In genomic region chr16:3058173-3059030, GRCh38 we compare ENCODE assay signal across 8 cellular contexts. TPM values are rescaled to one million over a fixed set of nuclear protein-coding genes. Genes with fewer than 3 reads are reported as not detected.
A peak's percentile ranks its signal among the peaks of the same experiment; 100 is the strongest.
DNase-seq lines count a peak whose midpoint lies in the region; ATAC-seq and TF ChIP-seq lines count a peak whose summit lies in the region.

No MANE protein-coding gene starts in this region.

- peak overlapping the region; percentile 84 to 98 (median 94) for H3K9ac ChIP-seq in BLaER1 treated with 17β-estradiol and CSF1 and Interleukin-3, amounts not matched to agents 10 nM and 100 nM
- H3K9ac ChIP-seq in MM.1S (ENCODE audit: low read length) = peak overlapping the region; percentile 84

- H3K4me3 ChIP-seq in BLaER1 treated with 17β-estradiol and CSF1 and Interleukin-3, amounts not matched to agents 10 nM and 100 nM = peak overlapping the region; percentile 77 to 94 (median 88)
- peak overlapping the region; percentile 96 for H3K4me3 ChIP-seq in MM.1S (ENCODE audit: low read length)

- ATAC-seq in GM19397 (IDR thresholded peaks at IDR 0.05; ENCODE audit: unreplicated experiment) (peak; percentile 19), omental fat pad (ENCODE audit: low FRiP score) (peak; percentile 16), GM19467 (IDR thresholded peaks at IDR 0.05; ENCODE audit: unreplicated experiment) (no peak)

- no peaks in the 10 kb centered on the region for H3K27me3 ChIP-seq in BLaER1 treated with 17β-estradiol and CSF1 and Interleukin-3, amounts not matched to agents 10 nM and 100 nM
- H3K27me3 ChIP-seq in MM.1S (replicated peaks; ENCODE audit: insufficient read depth, low read length) = peaks cover 70% of the 10 kb centered on the region

- H3K4me1 ChIP-seq in BLaER1 treated with 17β-estradiol and CSF1 and Interleukin-3, amounts not matched to agents 10 nM and 100 nM = peaks cover 52 to 65% (median 62%) of the 10 kb centered on the region in 10 experiments
- peaks cover 3% of the 10 kb centered on the region; the same call in 1 of the 2 replicates for H3K4me1 ChIP-seq in MM.1S (ENCODE audit: low read length)

- peaks cover 0 to 34% (median 4%) of the 10 kb centered on the region in 11 experiments; a peak in 11 of 22 replicates for H3K36me3 ChIP-seq in BLaER1 treated with 17β-estradiol and CSF1 and Interleukin-3, amounts not matched to agents 10 nM and 100 nM
- H3K36me3 ChIP-seq in MM.1S (replicated peaks; ENCODE audit: insufficient read depth, low read length) = no peaks in the 10 kb centered on the region

- H2AFZ ChIP-seq in MM.1S (ENCODE audit: low read length) = peak overlapping the region; percentile 98

- H3K79me2 ChIP-seq in MM.1S (ENCODE audit: low read length) = no peaks in the 10 kb centered on the region

- TF ChIP-seq CTCF in MM.1S (IDR thresholded peaks at IDR 0.05; ENCODE audit: low read length) = no peak
- TF ChIP-seq CTCF in omental fat pad (IDR thresholded peaks at IDR 0.05) = no peak

- no peaks in the 10 kb centered on the region for H3K9me3 ChIP-seq in BLaER1 treated with 17β-estradiol and CSF1 and Interleukin-3, amounts not matched to agents 10 nM and 100 nM (replicated peaks in 1 of 11)
- H3K9me3 ChIP-seq in MM.1S (replicated peaks; ENCODE audit: insufficient read depth, low read length) = no peaks in the 10 kb centered on the region

- DNase-seq in MM.1S (peak; percentile 54), glomerular visceral epithelial cell (ENCODE audit: extremely low spot score) (peak; percentile 47), omental fat pad (ENCODE audit: low spot score) (no peak), GDM1 (lab: John Stamatoyannopoulos, UW) (no peak)
- DNase-seq in activated T-helper 9 cell treated with anti-CD3 and anti-CD28 coated beads, Interleukin-2, amount 50 U/mL, for 16 hours (ENCODE audit: low read depth) = peak; percentile 46

- H4K20me1 ChIP-seq in BLaER1 treated with 17β-estradiol and CSF1 and Interleukin-3, amounts not matched to agents 10 nM and 100 nM = peaks cover 0 to 6% (median 0%) of the 10 kb centered on the region in 11 experiments; a peak in 3 of 22 replicates
- H4K20me1 ChIP-seq in MM.1S (ENCODE audit: insufficient read depth, low read length) = no peaks in the 10 kb centered on the region

- H3K9me2 ChIP-seq in MM.1S (replicated peaks; ENCODE audit: insufficient read depth, low read length) = no peaks in the 10 kb centered on the region

- peak overlapping the region; percentile 79 to 96 (median 90); a peak in 21 of 22 replicates for H3K27ac ChIP-seq in BLaER1 treated with 17β-estradiol and CSF1 and Interleukin-3, amounts not matched to agents 10 nM and 100 nM
- H3K27ac ChIP-seq in MM.1S (ENCODE audit: low read length) = no peak overlapping the region

- H3K4me2 ChIP-seq in BLaER1 treated with 17β-estradiol and CSF1 and Interleukin-3, amounts not matched to agents 10 nM and 100 nM = peak overlapping the region; percentile 95 to 100 (median 99)
- H3K4me2 ChIP-seq in MM.1S (ENCODE audit: low read depth, low read length) = peak overlapping the region; percentile 99

- H3F3A ChIP-seq in MM.1S (ENCODE audit: insufficient read depth, low read length) = no peaks in the 10 kb centered on the region

RNA-seq across cellular contexts. Expression of gene IL32, which starts 7.0 kb away (rescaled TPM):
- 10 to 100 TPM; 16.5 to 73.0 (median 25.6) TPM for total RNA-seq in omental fat pad

RNA-seq across cellular contexts. Expression of gene MMP25, which starts 12.0 kb away (rescaled TPM):
- 10 to 100 TPM in 1 of 4 donors, 1 to 10 TPM in 3; 1.2 to 38.8 (median 2.2) TPM for total RNA-seq in omental fat pad

RNA-seq across cellular contexts. Expression of gene BICDL2, which starts 21.7 kb away (rescaled TPM):
- under 1 TPM in 1 of 4 donors, not detected in 3; 0.47 TPM for total RNA-seq in omental fat pad

RNA-seq across cellular contexts. Expression of gene THOC6, which starts 34.6 kb away (rescaled TPM):
- 10 to 100 TPM; 15.7 to 33.9 (median 26.7) TPM for total RNA-seq in omental fat pad

RNA-seq across cellular contexts. Expression of gene HCFC1R1, which starts 34.7 kb away (rescaled TPM):
- total RNA-seq in omental fat pad = 10 to 100 TPM in 3 of 4 donors, 1 to 10 TPM in 1; 8.5 to 20.6 (median 13.1) TPM

Comparison
In these comparisons a context has a peak if more than half of its experiments do, and no peak if none do; other contexts are left out.
1. DNase-seq: peak in MM.1S (single experiment), activated T-helper 9 cell treated with anti-CD3 and anti-CD28 coated beads, Interleukin-2, amount 50 U/mL, for 16 hours (single experiment) and glomerular visceral epithelial cell (single experiment); none in omental fat pad (single experiment) and GDM1 (single experiment).